ENCODE assay signal across 8 cellular contexts in the genomic region with DNA sequence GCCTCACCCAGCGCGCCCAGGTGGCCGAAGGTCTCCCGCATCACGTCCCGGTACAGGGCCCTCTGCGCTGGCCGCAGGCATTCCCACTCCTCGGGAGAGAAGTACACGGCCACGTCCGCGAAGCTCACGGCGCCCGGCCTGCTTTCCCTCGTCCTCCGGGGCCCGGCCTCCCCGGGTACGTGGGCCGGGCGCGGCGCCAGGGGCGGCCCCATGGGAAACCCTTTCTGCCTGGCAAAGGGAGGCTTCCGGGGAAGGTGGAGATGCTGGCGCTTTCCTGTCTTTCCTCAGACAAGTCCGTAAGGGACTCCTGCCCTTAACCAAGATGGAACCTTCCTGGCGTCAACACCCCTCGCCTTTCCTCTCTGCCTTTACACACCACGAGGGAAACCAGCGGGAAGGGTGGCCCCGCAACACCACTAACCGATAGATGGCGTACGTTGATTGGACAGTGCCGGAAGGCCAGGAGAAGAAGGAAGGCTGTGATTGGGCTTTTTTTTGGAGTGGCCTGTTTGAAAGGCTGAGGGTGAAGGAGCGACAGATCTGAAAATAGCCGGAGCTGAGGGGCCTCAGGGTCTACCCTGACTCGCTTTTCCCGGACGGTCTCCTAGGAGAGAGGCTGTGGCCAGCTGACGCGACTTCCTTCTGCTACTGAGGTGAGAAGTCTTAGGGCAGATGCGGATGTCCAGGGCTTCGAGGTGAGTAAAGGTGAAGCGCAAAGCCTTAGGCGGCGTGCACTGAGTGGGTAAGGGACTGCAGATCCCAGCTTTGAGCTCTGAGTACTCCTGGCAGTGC. TPM values are rescaled to one million over a fixed set of nuclear protein-coding genes. Genes with fewer than 3 reads are reported as not detected.
DNase-seq lines count a peak whose midpoint lies in the region; ATAC-seq and TF ChIP-seq lines count a peak whose summit lies in the region.

A gene (minus strand): TSS at position 298 of the 792 bp plus-strand sequence. CDS start 86 bp downstream, at position 212.

- H3K27ac Mint-ChIP-seq in CD4-positive, alpha-beta T cell: peak within 1 kb of the TSS; percentile 93
- H3K27ac Mint-ChIP-seq in endothelial cell (ENCODE audit: unreplicated experiment): peak within 1 kb of the TSS; percentile 95

- H3K27me3 ChIP-seq in CD4-positive, alpha-beta T cell (ENCODE audit: control insufficient read depth, insufficient read depth, low read length): no peaks in the 10 kb centered on the region
- no peaks in the 10 kb centered on the region for H3K27me3 ChIP-seq in HL-60 (ENCODE audit: insufficient read depth, poor library complexity, severe bottlenecking)

- H3K27me3 Mint-ChIP-seq in CD4-positive, alpha-beta T cell: no peaks in the 10 kb centered on the region
- H3K27me3 Mint-ChIP-seq in endothelial cell (ENCODE audit: unreplicated experiment): peaks cover 3% of the 10 kb centered on the region

- DNase-seq in CD4-positive, alpha-beta T cell: peak; percentile 81 to 93 (median 86)
- peak; percentile 96 to 98 for DNase-seq in HL-60 (ENCODE audit: low read depth in 1 of 2, low spot score in 1 of 2)
- DNase-seq in NOMO-1 treated with dmso at 0.1 percent for 144 hours (lab: John Stamatoyannopoulos, UW; ENCODE audit: unreplicated experiment): peak; percentile 96
- peak; percentile 78 for DNase-seq in activated CD8-positive, alpha-beta memory T cell treated with anti-CD3 and anti-CD28 coated beads, Interleukin-2, amount 50 U/mL, for 24 hours (ENCODE audit: extremely low read depth)
- DNase-seq in endothelial cell (ENCODE audit: low spot score): peak; percentile 88
- DNase-seq in stimulated activated CD8-positive, alpha-beta memory T cell treated with anti-CD3 and anti-CD28 coated beads, Interleukin-15, amount 100 ng/mL, for 24 hours (ENCODE audit: low read depth): peak; percentile 59

- peak within 1 kb of the TSS; percentile 92 for H3K4me3 Mint-ChIP-seq in CD4-positive, alpha-beta T cell
- peak within 1 kb of the TSS; percentile 95 for H3K4me3 Mint-ChIP-seq in endothelial cell (ENCODE audit: unreplicated experiment)

- peaks cover 59% of the 10 kb centered on the region for H3K36me3 ChIP-seq in mesodermal cell (ENCODE audit: control insufficient read depth, insufficient read depth, low read length)

- no peak for TF ChIP-seq CTCF in CD4-positive, alpha-beta T cell (IDR thresholded peaks at IDR 0.05)
- TF ChIP-seq CTCF in HL-60 (IDR thresholded peaks at IDR 0.05; ENCODE audit: insufficient read depth, low read length): no peak
- TF ChIP-seq CTCF in endothelial cell (IDR thresholded peaks at IDR 0.05; ENCODE audit: unreplicated experiment): peak; percentile 28

- no peaks in the 10 kb centered on the region for H3K9me3 ChIP-seq in CD4-positive, alpha-beta T cell (ENCODE audit: control insufficient read depth, low read length)
- no peaks in the 10 kb centered on the region for H3K9me3 ChIP-seq in mesodermal cell (ENCODE audit: control insufficient read depth, low read length)

- intact Hi-C loops in CD4-positive, alpha-beta T cell (cut with DNase I, micrococcal nuclease): loop anchor here (1.0 to 2.0 kb wide), 6 partner anchors 13 to 65 kb away; a partner anchor contains a TSS

- H3K4me1 ChIP-seq in mesodermal cell (ENCODE audit: control insufficient read depth, insufficient read depth, low read length, poor library complexity, severe bottlenecking): peaks cover 4% of the 10 kb centered on the region

- H3K4me1 Mint-ChIP-seq in CD4-positive, alpha-beta T cell (ENCODE audit: low read depth): peaks cover 18% of the 10 kb centered on the region
- H3K4me1 Mint-ChIP-seq in endothelial cell (ENCODE audit: unreplicated experiment): peaks cover 24% of the 10 kb centered on the region

- no peaks in the 10 kb centered on the region for H3K9me3 Mint-ChIP-seq in CD4-positive, alpha-beta T cell
- H3K9me3 Mint-ChIP-seq in endothelial cell (ENCODE audit: unreplicated experiment): no peaks in the 10 kb centered on the region

- CTCF ChIA-PET in CD4-positive, alpha-beta T cell (lab: Charles Lee): interaction anchor here (0.7 to 2.4 kb wide), 7 partner anchors 12 to 156 kb away, joined by 4 to 11 read pairs (median 4); a partner anchor contains a TSS

- peak; percentile 99 for ATAC-seq in CD4-positive, alpha-beta T cell (ENCODE audit: poor library complexity)
- ATAC-seq in GM19397 (IDR thresholded peaks at IDR 0.05; ENCODE audit: unreplicated experiment): peak; percentile 94

- POLR2A ChIA-PET in CD4-positive, alpha-beta T cell (lab: Charles Lee): interaction anchor here (0.8 to 2.7 kb wide), 14 partner anchors 14 to 796 kb away, joined by 3 to 41 read pairs (median 4); a partner anchor contains a TSS

- WGBS in mesodermal cell (ENCODE audit: insufficient coverage in 2 of 2), 2 experiments: 10 to 11% methylated on average over 41 to 45 of the region's 50 CpGs

- peak within 1 kb of the TSS; percentile 47 for H3K4me3 ChIP-seq in HL-60 (replicated peaks; ENCODE audit: insufficient read depth, low read length)
- peak within 1 kb of the TSS; percentile 82 for H3K4me3 ChIP-seq in mesodermal cell (ENCODE audit: extremely low read depth, insufficient read depth, low read length, poor library complexity, severe bottlenecking)

- peak within 1 kb of the TSS; percentile 57 for H3K27ac ChIP-seq in CD4-positive, alpha-beta T cell (ENCODE audit: low read depth, low read length)
- H3K27ac ChIP-seq in HL-60 (replicated peaks): peak within 1 kb of the TSS; percentile 84
- peak within 1 kb of the TSS; percentile 79 for H3K27ac ChIP-seq in mesodermal cell (ENCODE audit: low read depth, low read length, severe bottlenecking)

- H3K36me3 Mint-ChIP-seq in CD4-positive, alpha-beta T cell (ENCODE audit: low read depth): peaks cover 25% of the 10 kb centered on the region
- H3K36me3 Mint-ChIP-seq in endothelial cell (ENCODE audit: low read depth, unreplicated experiment): peaks cover 15% of the 10 kb centered on the region

RNA-seq across cellular contexts. Expression of the gene that starts here (rescaled TPM):
- total RNA-seq in CD4-positive, alpha-beta T cell: 1 to 10 TPM; 6.6 to 7.7 TPM
- 33.5 TPM for total RNA-seq in endothelial cell (ENCODE audit: unreplicated experiment)
- polyA plus RNA-seq in mesodermal cell (2013, experiment 1 of 2): 7.9 TPM
- 9.1 TPM for polyA plus RNA-seq in mesodermal cell (2013, experiment 2 of 2)

Comparison
In these comparisons a context has a peak if more than half of its experiments do, and no peak if none do; other contexts are left out.
1. Peak in every context shown above with its lines: DNase-seq, ATAC-seq, H3K4me3 ChIP-seq and H3K27ac ChIP-seq.